Comparison of ENCODE assay signal across 20 cellular contexts in the genomic region with DNA sequence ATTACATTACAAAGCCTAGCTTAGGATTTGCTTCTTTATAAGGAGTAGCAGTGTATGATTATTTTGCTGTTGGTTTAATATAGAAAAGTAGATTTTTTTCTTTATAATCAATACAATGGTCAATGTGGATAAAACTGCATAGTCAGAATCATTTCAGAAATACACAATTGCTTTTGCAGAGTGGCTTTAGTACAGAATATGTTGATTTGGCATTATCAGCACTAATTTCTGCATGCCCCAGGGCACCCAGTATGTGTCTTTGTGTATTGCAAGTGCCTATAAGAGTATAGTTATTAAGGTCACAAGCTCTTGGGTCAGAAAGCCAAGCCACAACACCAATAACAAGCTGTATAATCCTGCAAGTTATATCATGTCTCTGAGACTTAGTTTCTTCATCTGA.
A peak's percentile ranks its signal among the peaks of the same experiment; 100 is the strongest.
DNase-seq lines count a peak whose midpoint lies in the region; ATAC-seq and TF ChIP-seq lines count a peak whose summit lies in the region.
"Had no signal": no experiment of that assay in that cellular context is flagged by ENCODE, and none has a peak within 500 bp of the region (broad histone marks: within the 10 kb centered on the region; RNA-seq: fewer than 3 reads in every experiment).

No MANE protein-coding gene starts in this region.

- DNase-seq in NCI-H1417 (lab: John Stamatoyannopoulos, UW), result peak in 2 of 3 experiments; percentile 1 to 23
- no peak for DNase-seq in NCI-H1417 treated with DMSO at 0.1 percent for 48 hours (lab: John Stamatoyannopoulos, UW)
- DNase-seq in HAP-1 (ENCODE audit: low spot score in 2 of 2), result peak; percentile 14 to 17
- no peak for DNase-seq in nephron progenitor cell
- DNase-seq in stimulated activated naive B cell treated with anti-CD40 and anti-IgM and Interleukin-4, amounts not matched to agents 10 μg/mL and 1 μg/mL and 100 μg/mL, for 72 hours, result no peak
- DNase-seq: Caco-2; CD4-positive, CD25-positive, alpha-beta regulatory T cell; CD8-positive, alpha-beta T cell; DMS153; DND-41; H9; HFFc6 had no signal

- ATAC-seq in GM19035 (IDR thresholded peaks at IDR 0.05; ENCODE audit: unreplicated experiment), result no peak
- no peak for ATAC-seq in stimulated activated naive B cell treated with anti-CD40 and anti-IgM and Interleukin-4, amounts not matched to agents 10 μg/mL and 1 μg/mL and 100 μg/mL, for 72 hours (replicated peaks)
- ATAC-seq: CD8-positive, alpha-beta T cell; GM23338 had no signal

- H3K4me3 Mint-ChIP-seq in brain (peak overlapping the region in 1 of 5 experiments; percentile 42), nephron progenitor cell (no peak overlapping the region)
- no peak overlapping the region for H3K4me3 Mint-ChIP-seq in stimulated activated naive B cell treated with anti-CD40 and anti-IgM and Interleukin-4, amounts not matched to agents 10 μg/mL and 1 μg/mL and 100 μg/mL, for 72 hours
- H3K4me3 Mint-ChIP-seq: B cell; CD4-positive, CD25-positive, alpha-beta regulatory T cell; CD8-positive, alpha-beta T cell; GM23338; H9; HFFc6 had no signal

- H3K9me3 ChIP-seq in HAP-1 (no peaks in the 10 kb centered on the region), neutrophil (no peaks in the 10 kb centered on the region)
- H3K9me3 ChIP-seq: BLaER1, Caco-2 had no signal

- in situ Hi-C loops in HAP-1 (cut with MboI; ENCODE audit: low sequenced_read_pairs), result loop anchor here (25.0 kb wide), 1 partner anchor 353 kb away; no protein-coding TSS in a partner anchor

- H3K4me3 ChIP-seq in HAP-1 (no peak overlapping the region), neutrophil (ENCODE audit: low read depth in 1 of 2, low read length in 1 of 2) (no peak overlapping the region)
- H3K4me3 ChIP-seq: BLaER1, GM23338 had no signal

- H3K4me1 Mint-ChIP-seq in brain, result peaks cover 52% of the 10 kb centered on the region
- H3K4me1 Mint-ChIP-seq in nephron progenitor cell, result peaks cover 17% of the 10 kb centered on the region
- peaks cover 2 to 5% of the 10 kb centered on the region in 2 donors for H3K4me1 Mint-ChIP-seq in stimulated activated naive B cell treated with anti-CD40 and anti-IgM and Interleukin-4, amounts not matched to agents 10 μg/mL and 1 μg/mL and 100 μg/mL, for 72 hours
- H3K4me1 Mint-ChIP-seq: B cell; CD4-positive, CD25-positive, alpha-beta regulatory T cell had no signal

- no peak for TF ChIP-seq CTCF in brain (conservative IDR thresholded peaks at IDR 0.05)
- no peak for TF ChIP-seq CTCF in neutrophil (IDR thresholded peaks at IDR 0.05)
- TF ChIP-seq CTCF in nephron progenitor cell (IDR thresholded peaks at IDR 0.05), result no peak

- H3K36me3 Mint-ChIP-seq in brain (no peaks in the 10 kb centered on the region), nephron progenitor cell (ENCODE audit: low read depth) (no peaks in the 10 kb centered on the region)
- no peaks in the 10 kb centered on the region for H3K36me3 Mint-ChIP-seq in stimulated activated naive B cell treated with anti-CD40 and anti-IgM and Interleukin-4, amounts not matched to agents 10 μg/mL and 1 μg/mL and 100 μg/mL, for 72 hours
- H3K36me3 Mint-ChIP-seq: CD4-positive, CD25-positive, alpha-beta regulatory T cell; CD8-positive, alpha-beta T cell had no signal

- H3K27ac ChIP-seq in neutrophil, result peak overlapping the region; percentile 52
- H3K27ac ChIP-seq: 22Rv1, BLaER1, C4-2B had no signal

- H3K27me3 Mint-ChIP-seq in brain, result peaks cover 3% of the 10 kb centered on the region
- H3K27me3 Mint-ChIP-seq in nephron progenitor cell (ENCODE audit: low read depth, poor library complexity), result no peaks in the 10 kb centered on the region
- H3K27me3 Mint-ChIP-seq in stimulated activated naive B cell treated with anti-CD40 and anti-IgM and Interleukin-4, amounts not matched to agents 10 μg/mL and 1 μg/mL and 100 μg/mL, for 72 hours, result no peaks in the 10 kb centered on the region

- H3K4me1 ChIP-seq in HAP-1, result peaks cover 30% of the 10 kb centered on the region
- peaks cover 19 to 32% of the 10 kb centered on the region in 2 experiments for H3K4me1 ChIP-seq in neutrophil (ENCODE audit: control insufficient read depth in 1 of 2, insufficient read depth in 1 of 2, low read depth in 1 of 2, low read length in 1 of 2)

- H3K27me3 ChIP-seq in HAP-1 (ENCODE audit: low read depth) (no peaks in the 10 kb centered on the region), neutrophil (no peaks in the 10 kb centered on the region)
- H3K27me3 ChIP-seq: BLaER1 had no signal

- H3K27ac Mint-ChIP-seq in brain (peak overlapping the region in 3 of 5 experiments; percentile 38 to 60 (median 57)), nephron progenitor cell (no peak overlapping the region)
- H3K27ac Mint-ChIP-seq in stimulated activated naive B cell treated with anti-CD40 and anti-IgM and Interleukin-4, amounts not matched to agents 10 μg/mL and 1 μg/mL and 100 μg/mL, for 72 hours, result no peak overlapping the region
- H3K27ac Mint-ChIP-seq: B cell; CD4-positive, CD25-positive, alpha-beta regulatory T cell; CD8-positive, alpha-beta T cell; GM23338; HFFc6 had no signal

- H3K36me3 ChIP-seq in HAP-1 (replicated peaks) (no peaks in the 10 kb centered on the region), neutrophil (no peaks in the 10 kb centered on the region)
- H3K36me3 ChIP-seq: BLaER1 had no signal

- H3K9me3 Mint-ChIP-seq in brain (peaks cover 0 to 5% (median 0%) of the 10 kb centered on the region in 5 experiments), nephron progenitor cell (no peaks in the 10 kb centered on the region)
- H3K9me3 Mint-ChIP-seq in stimulated activated naive B cell treated with anti-CD40 and anti-IgM and Interleukin-4, amounts not matched to agents 10 μg/mL and 1 μg/mL and 100 μg/mL, for 72 hours, result no peaks in the 10 kb centered on the region
- H3K9me3 Mint-ChIP-seq: CD4-positive, CD25-positive, alpha-beta regulatory T cell; CD8-positive, alpha-beta T cell; GM23338; H9; HFFc6 had no signal

Comparison
In these comparisons a context has a peak if more than half of its experiments do, and no peak if none do; other contexts are left out.
1. DNase-seq: peak in NCI-H1417 (2 of 3) and HAP-1 (2 of 2); none in NCI-H1417 treated with DMSO at 0.1 percent for 48 hours (single experiment), nephron progenitor cell (single experiment) and stimulated activated naive B cell treated with anti-CD40 and anti-IgM and Interleukin-4, amounts not matched to agents 10 μg/mL and 1 μg/mL and 100 μg/mL, for 72 hours (single experiment).
2. H3K27ac Mint-ChIP-seq: peak in brain (3 of 5); none in nephron progenitor cell (single experiment) and stimulated activated naive B cell treated with anti-CD40 and anti-IgM and Interleukin-4, amounts not matched to agents 10 μg/mL and 1 μg/mL and 100 μg/mL, for 72 hours (single experiment).